1 cellular context compared by ENCODE assay signal in genomic region chr20:62892348-62893304, GRCh38.
TF ChIP-seq lines count a peak whose summit lies in the region.

No MANE protein-coding gene starts in this region.

TF ChIP-seq in HepG2, 621 proteins besides CTCF, POLR2A, EP300 and RAD21:
- peak; percentile 24; the same call in 1 of the 2 replicates for TF ChIP-seq ZNF768 (CRISPR knock-in tag; IDR thresholded peaks at IDR 0.05)
- TF ChIP-seq SOX13 (IDR thresholded peaks at IDR 0.05) = no peak
- no peak for TF ChIP-seq SOX13 (CRISPR knock-in tag; conservative IDR thresholded peaks at IDR 0.05 in 1 of 2, IDR thresholded peaks at IDR 0.05 in 1 of 2)
- TF ChIP-seq PAF1 (CRISPR knock-in tag; IDR thresholded peaks at IDR 0.05) = 0 out of 2 replicates have a peak, but pooled peaks have one; percentile 43
- no peak for TF ChIP-seq ZNF432 (CRISPR knock-in tag; IDR thresholded peaks at IDR 0.05; ENCODE audit: borderline replicate concordance)
- no peak for TF ChIP-seq BORCS8-MEF2B (CRISPR knock-in tag; IDR thresholded peaks at IDR 0.05)
- no peak for TF ChIP-seq ZNF879 (CRISPR knock-in tag; IDR thresholded peaks at IDR 0.05)
- TF ChIP-seq MNT (IDR thresholded peaks at IDR 0.05) = 0 out of 2 replicates have a peak, but pooled peaks have one; percentile 9
- no peak for TF ChIP-seq SKI (IDR thresholded peaks at IDR 0.05; ENCODE audit: partially characterized antibody)
- TF ChIP-seq ZNF460 (CRISPR knock-in tag; IDR thresholded peaks at IDR 0.05; ENCODE audit: borderline replicate concordance) = no peak
- TF ChIP-seq ZNF687 (CRISPR knock-in tag; IDR thresholded peaks at IDR 0.05) = 0 out of 2 replicates have a peak, but pooled peaks have one; percentile 10
- TF ChIP-seq FOSL1 (CRISPR knock-in tag; IDR thresholded peaks at IDR 0.05; ENCODE audit: borderline replicate concordance) = no peak
- TF ChIP-seq MAFK (conservative IDR thresholded peaks at IDR 0.05 in 1 of 2, IDR thresholded peaks at IDR 0.05 in 1 of 2; ENCODE audit: low read length in 2 of 2) = 0 out of 4 replicates have a peak, but pooled peaks of 1 of the 2 experiments have one; percentile 21
- no peak for TF ChIP-seq RBM22 (optimal IDR thresholded peaks at IDR 0.05; ENCODE audit: low read length)
- TF ChIP-seq POLR2AphosphoS5 (IDR thresholded peaks at IDR 0.05; ENCODE audit: low read depth, low read length) = no peak
- TF ChIP-seq ZNF331 (CRISPR knock-in tag; IDR thresholded peaks at IDR 0.05) = no peak
- TF ChIP-seq SAFB2 (CRISPR knock-in tag; IDR thresholded peaks at IDR 0.05; ENCODE audit: borderline replicate concordance, low read depth) = no peak
- no peak for TF ChIP-seq NRL (CRISPR knock-in tag; IDR thresholded peaks at IDR 0.05; ENCODE audit: borderline replicate concordance)
- no peak for TF ChIP-seq ZNF577 (CRISPR knock-in tag; IDR thresholded peaks at IDR 0.05; ENCODE audit: borderline replicate concordance, low read depth)
- no peak for TF ChIP-seq ZNF770 (CRISPR knock-in tag; IDR thresholded peaks at IDR 0.05)
- TF ChIP-seq AGO2 (optimal IDR thresholded peaks at IDR 0.05; ENCODE audit: low read depth, low read length) = peak; percentile 61
- no peak for TF ChIP-seq ZNF598 (CRISPR knock-in tag; IDR thresholded peaks at IDR 0.05; ENCODE audit: borderline replicate concordance)
- TF ChIP-seq PRPF4 (IDR thresholded peaks at IDR 0.05; ENCODE audit: low read depth, low read length, poor library complexity, severe bottlenecking) = no peak
